In the genomic region with DNA sequence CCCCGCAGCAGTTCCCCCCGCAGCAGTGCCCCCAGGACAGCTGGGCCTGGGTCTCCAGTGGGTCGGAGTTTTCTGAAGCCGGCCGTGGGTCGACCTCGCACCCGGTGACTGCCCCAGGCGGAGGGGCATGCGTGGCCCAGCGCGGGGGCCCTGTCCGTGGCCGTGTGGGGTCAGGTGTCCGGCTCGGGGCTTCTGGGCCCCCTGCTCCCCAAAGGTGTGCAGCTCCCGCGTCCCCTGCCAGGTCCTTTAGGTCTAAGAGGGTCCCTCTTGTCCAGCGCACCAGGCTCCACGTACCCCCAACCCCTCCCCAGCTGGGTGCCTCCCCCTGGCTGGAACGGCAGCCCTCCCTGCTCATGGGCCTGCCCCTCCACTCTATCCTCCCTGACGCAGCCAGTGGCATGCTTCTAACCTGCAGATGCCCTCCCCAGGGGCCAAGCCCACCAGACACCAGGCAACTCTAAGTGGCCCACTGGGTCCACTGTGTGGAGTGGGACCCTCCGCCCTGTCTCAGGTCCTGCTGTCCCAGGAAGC, we compare ENCODE assay signal across 16 cellular contexts. TPM values are rescaled to one million over a fixed set of nuclear protein-coding genes. Genes with fewer than 3 reads are reported as not detected.
DNase-seq lines count a peak whose midpoint lies in the region; ATAC-seq and TF ChIP-seq lines count a peak whose summit lies in the region.
"Had no signal": no experiment of that assay in that cellular context is flagged by ENCODE, and none has a peak within 500 bp of the region (broad histone marks: within the 10 kb centered on the region; RNA-seq: fewer than 3 reads in every experiment).

No MANE protein-coding gene starts in this region.

- H2BK5ac ChIP-seq in trophoblast cell (ENCODE audit: low read depth, low read length, poor library complexity): no peak overlapping the region

- H3K36me3 Mint-ChIP-seq in Caco-2 (ENCODE audit: insufficient read depth, unreplicated experiment): peaks cover 53% of the 10 kb centered on the region

- peak; percentile 0 for ATAC-seq in left lobe of liver
- ATAC-seq: activated CD4-positive, CD25-positive, alpha-beta regulatory T cell treated with anti-CD3 and anti-CD28 coated beads, Interleukin-2, amount 50 U/mL, for 24 hours; naive thymus-derived CD4-positive, alpha-beta T cell had no signal

- H4K91ac ChIP-seq in trophoblast cell (ENCODE audit: low read depth, low read length): peak overlapping the region; percentile 59

- H2BK12ac ChIP-seq in trophoblast cell (ENCODE audit: low read length): peak overlapping the region; percentile 33

- H2AK5ac ChIP-seq in trophoblast cell (ENCODE audit: low read length): peak overlapping the region; percentile 40

- H3K79me2 ChIP-seq in trophoblast cell (ENCODE audit: control insufficient read depth, insufficient read depth, low read length, poor library complexity): no peaks in the 10 kb centered on the region

- H3K4me1 ChIP-seq in Caco-2 (peaks cover 47% of the 10 kb centered on the region), trophoblast cell (ENCODE audit: control insufficient read depth in 1 of 2, insufficient read depth in 2 of 2, low read length in 2 of 2) (peaks cover 36 to 44% of the 10 kb centered on the region in 2 experiments)

- H3K27me3 ChIP-seq in Caco-2 (replicated peaks; ENCODE audit: control insufficient read depth, insufficient read depth, low read length) (no peaks in the 10 kb centered on the region), trophoblast cell (ENCODE audit: insufficient read depth, low read length) (no peaks in the 10 kb centered on the region)

- intact Hi-C loops in Caco-2 (cut with micrococcal nuclease; ENCODE audit: unreplicated experiment): no loop called here

- H3K27ac ChIP-seq in RWPE1 (peak overlapping the region; percentile 93), trophoblast cell (ENCODE audit: low read depth, low read length) (no peak overlapping the region)

- WGBS in trophoblast cell (ENCODE audit: extremely low coverage, insufficient coverage, insufficient read length): no CpG with 5 or more reads among the region's 23 CpGs

- H3K79me1 ChIP-seq in trophoblast cell (ENCODE audit: low read length): peaks cover 19% of the 10 kb centered on the region

- H3K18ac ChIP-seq in trophoblast cell (ENCODE audit: low read length): peak overlapping the region; percentile 57

- H3K4me3 ChIP-seq in Caco-2 (ENCODE audit: low read depth, low read length) (peak overlapping the region; percentile 26), trophoblast cell (ENCODE audit: low read depth, low read length) (no peak overlapping the region)

- peaks cover 21% of the 10 kb centered on the region for H3K4me1 Mint-ChIP-seq in Caco-2 (ENCODE audit: low read depth, unreplicated experiment)

- H3K14ac ChIP-seq in trophoblast cell (ENCODE audit: low read length): peak overlapping the region; percentile 51

- no peak overlapping the region for H3K9ac ChIP-seq in trophoblast cell (ENCODE audit: low read length)

- H3K4me2 ChIP-seq in trophoblast cell (ENCODE audit: low read length): no peak overlapping the region

- H3K4ac ChIP-seq in trophoblast cell (ENCODE audit: low read depth, low read length): no peak overlapping the region

- H3K9me3 Mint-ChIP-seq in Caco-2 (ENCODE audit: unreplicated experiment): no peaks in the 10 kb centered on the region
- H3K9me3 Mint-ChIP-seq: central memory CD8-positive, alpha-beta T cell; T-helper 1 cell treated with Interleukin-12 subunit alpha and Interleukin-12 subunit beta and Interleukin-4 antibody, amounts not matched to agents 30 μg/mL and 1 μg/mL, for 36 hours had no signal

- H4K12ac ChIP-seq in trophoblast cell (ENCODE audit: low read depth, low read length): no peak overlapping the region

- TSS peak; percentile 30 for BruUV-seq in Caco-2 (replicated peaks; lab: Mats Ljungman, UMichigan)

- H2AFZ ChIP-seq in trophoblast cell (ENCODE audit: insufficient read depth, low read length, poor library complexity): no peak overlapping the region

- peak overlapping the region; percentile 57 for H2BK120ac ChIP-seq in trophoblast cell (ENCODE audit: insufficient read depth, low read length, poor library complexity)

- POLR2A ChIA-PET in Caco-2 (lab: Charles Lee): interaction anchor here (0.5 to 1.3 kb wide), 4 partner anchors 13 to 30 kb away, joined by 3 to 7 read pairs (median 3); no protein-coding TSS in a partner anchor
- POLR2A ChIA-PET in RWPE1 (lab: Yijun Ruan, JAX; ENCODE audit: low non-redundant PET): interaction anchor here (1.0 kb wide), 1 partner anchor 69 kb away, joined by 8 read pairs; a partner anchor contains a TSS

- H3K36me3 ChIP-seq in Caco-2 (ENCODE audit: control insufficient read depth, insufficient read depth, low read length) (no peaks in the 10 kb centered on the region), trophoblast cell (ENCODE audit: control insufficient read depth in 1 of 2, insufficient read depth in 2 of 2, low read length in 2 of 2) (no peaks in the 10 kb centered on the region)

- peak overlapping the region; percentile 61 for H3K4me3 Mint-ChIP-seq in Caco-2 (ENCODE audit: unreplicated experiment)

- H4K8ac ChIP-seq in trophoblast cell (ENCODE audit: low read depth, low read length): peak overlapping the region; percentile 20

- H3K27ac Mint-ChIP-seq in Caco-2 (ENCODE audit: unreplicated experiment): peak overlapping the region; percentile 99

- CTCF ChIA-PET in Caco-2 (lab: Charles Lee) (interaction anchor here (1.0 to 1.8 kb wide), 4 partner anchors 14 to 53 kb away, joined by 3 to 10 read pairs (median 5); a partner anchor contains a TSS), RWPE1 (lab: Yijun Ruan, JAX) (interaction anchor here (1.1 to 1.9 kb wide), 2 partner anchors 22 to 58 kb away, joined by 3 to 7 read pairs; no protein-coding TSS in a partner anchor)

- peak in 1 of 2 experiments; percentile 17 for DNase-seq in Caco-2
- DNase-seq in RWPE1 (ENCODE audit: low spot score): no peak
- peak; percentile 46 for DNase-seq in left lobe of liver (ENCODE audit: low spot score)
- no peak for DNase-seq in trophoblast cell
- no peak for DNase-seq in RPMI8226
- no peak for DNase-seq in NCI-H1417 treated with DMSO at 0.1 percent for 48 hours (lab: John Stamatoyannopoulos, UW)
- no peak for DNase-seq in stimulated activated CD4-positive, alpha-beta T cell treated with anti-CD3 and anti-CD28 coated beads, Interleukin-12 subunit alpha, Interleukin-12 subunit beta, amount 100 ng/mL, for 4 hours
- DNase-seq in NCI-H510A (lab: John Stamatoyannopoulos, UW): no peak
- DNase-seq: hypothalamus; naive thymus-derived CD4-positive, alpha-beta T cell; NCI-H1694; SHP77 treated with DMSO at 0.1 percent for 48 hours; stimulated activated CD4-positive, alpha-beta T cell treated with anti-CD3 and anti-CD28 coated beads, Interleukin-2, amount 100 ng/mL, for 24 hours had no signal

- no peaks in the 10 kb centered on the region for H3K27me3 Mint-ChIP-seq in Caco-2 (ENCODE audit: insufficient read depth, unreplicated experiment)

- H3K23ac ChIP-seq in trophoblast cell (ENCODE audit: low read length): no peak overlapping the region

- H3K9me3 ChIP-seq in Caco-2 (no peaks in the 10 kb centered on the region), trophoblast cell (ENCODE audit: insufficient read depth, low read depth, low read length) (peaks cover 4% of the 10 kb centered on the region)

- TF ChIP-seq CTCF in Caco-2 (IDR thresholded peaks at IDR 0.05; ENCODE audit: insufficient read depth in 1 of 2, low read depth in 1 of 2, low read length in 1 of 2, severe bottlenecking in 1 of 2, unreplicated experiment in 1 of 2) (no peak), RWPE1 (conservative IDR thresholded peaks at IDR 0.05; ENCODE audit: low read depth) (no peak)

RNA-seq across cellular contexts. Expression of a gene that starts 5.9 kb away (rescaled TPM):
- total RNA-seq in Caco-2 (2022) (45.5 and 53.8 TPM in 2 replicates), left lobe of liver (3.9 TPM)
- 20.5 and 21.2 TPM in 2 replicates for polyA plus RNA-seq in trophoblast cell (2013)

RNA-seq across cellular contexts. Expression of a gene that starts 7.5 kb away (rescaled TPM):
- total RNA-seq in Caco-2 (2022) (55.5 and 63.1 TPM in 2 replicates), left lobe of liver (26.3 TPM)
- polyA plus RNA-seq in trophoblast cell (2013): 69.0 and 69.9 TPM in 2 replicates

RNA-seq across cellular contexts. Expression of a gene that starts 14.1 kb away (rescaled TPM):
- 176 and 188 TPM in 2 replicates for total RNA-seq in Caco-2 (2022)
- total RNA-seq in left lobe of liver: 39.3 TPM
- 92.6 and 100 TPM in 2 replicates for polyA plus RNA-seq in trophoblast cell (2013)

RNA-seq across cellular contexts. Expression of a gene that starts 23.9 kb away (rescaled TPM):
- total RNA-seq in Caco-2 (2022) (0.18 and 0.65 TPM in 2 replicates), left lobe of liver (0.83 TPM)
- not detected in 2 replicates for polyA plus RNA-seq in trophoblast cell (2013)
- total RNA-seq: naive thymus-derived CD4-positive, alpha-beta T cell had no signal
- polyA plus RNA-seq: naive thymus-derived CD4-positive, alpha-beta T cell had no signal

RNA-seq across cellular contexts. Expression of a gene that starts 39.6 kb away (rescaled TPM):
- total RNA-seq in Caco-2 (2022) (3.1 and 4.0 TPM in 2 replicates), left lobe of liver (0.28 TPM)
- 1.9 and 2.1 TPM in 2 replicates for polyA plus RNA-seq in trophoblast cell (2013)
